Comparison of ENCODE assay signal across 18 cellular contexts in genomic region chr10:78964274-78964951, GRCh38.
DNase-seq lines count a peak whose midpoint lies in the region; ATAC-seq and TF ChIP-seq lines count a peak whose summit lies in the region.
"Had no signal": no experiment of that assay in that cellular context is flagged by ENCODE, and none has a peak within 500 bp of the region (broad histone marks: within the 10 kb centered on the region; RNA-seq: fewer than 3 reads in every experiment).

No MANE protein-coding gene starts in this region.

- H3K27ac Mint-ChIP-seq in MCF 10A (ENCODE audit: low read depth, unreplicated experiment) (peak overlapping the region; percentile 35), type B pancreatic cell (peak overlapping the region; percentile 42), T-cell (no peak overlapping the region)
- H3K27ac Mint-ChIP-seq: activated CD8-positive, alpha-beta T cell treated with anti-CD3 and anti-CD28 coated beads, Interleukin-2, amount 10 ng/mL, durations not matched to agents 7 days and 5 days; naive thymus-derived CD8-positive, alpha-beta T cell had no signal

- no peak overlapping the region for H3K23ac ChIP-seq in mesenchymal stem cell (ENCODE audit: low read length in 2 of 2)

- dilution Hi-C loops in mammary epithelial cell (cut with HindIII; ENCODE audit: low sequenced_read_pairs) = no loop called here

- H2AFZ ChIP-seq in mammary epithelial cell (ENCODE audit: low read depth, low read length) = no peak overlapping the region
- no peak overlapping the region for H2AFZ ChIP-seq in mesenchymal stem cell (ENCODE audit: low read depth, low read length)

- POLR2A ChIA-PET in MCF 10A (lab: Yijun Ruan, JAX) = interaction anchor here (0.8 to 1.6 kb wide), 4 partner anchors 9 to 106 kb away, joined by 3 to 8 read pairs (median 6); no protein-coding TSS in a partner anchor
- POLR2A ChIA-PET in T-cell (lab: Charles Lee) = no interaction called here

- no peaks in the 10 kb centered on the region for H4K20me1 ChIP-seq in mammary epithelial cell (ENCODE audit: insufficient read depth, low read length)

- H3K9ac ChIP-seq in mammary epithelial cell (ENCODE audit: insufficient read depth, low read length) = no peak overlapping the region
- H3K9ac ChIP-seq in mesenchymal stem cell (ENCODE audit: low read length) = no peak overlapping the region

- no peak overlapping the region for H3K4me2 ChIP-seq in mammary epithelial cell (ENCODE audit: insufficient read depth, low read depth, low read length)
- H3K4me2 ChIP-seq in mesenchymal stem cell (ENCODE audit: low read length, poor library complexity, severe bottlenecking) = peak overlapping the region; percentile 6

- peak overlapping the region; percentile 1 for H2AK5ac ChIP-seq in mesenchymal stem cell (ENCODE audit: low read length, severe bottlenecking)

- intact Hi-C loops in MCF 10A (cut with micrococcal nuclease) = no loop called here
- intact Hi-C loops in mammary epithelial cell (cut with micrococcal nuclease) = no loop called here
- intact Hi-C loops in breast epithelium (cut with DNase I; ENCODE audit: low total_unique reads) = no loop called here

- CTCF ChIA-PET in MCF 10A (lab: Yijun Ruan, JAX) (interaction anchor here (0.7 to 2.0 kb wide), 5 partner anchors 9 to 232 kb away, joined by 3 to 10 read pairs (median 4); no protein-coding TSS in a partner anchor), mammary epithelial cell (lab: Charles Lee; ENCODE audit: low non-redundant PET) (interaction anchor here (1.1 kb wide), 1 partner anchor 10 kb away, joined by 6 read pairs; no protein-coding TSS in a partner anchor), T-cell (lab: Charles Lee) (interaction anchor here in 1 of 2 donors (0.9 kb wide), 1 partner anchor 9 kb away, joined by 3 read pairs; no protein-coding TSS in a partner anchor)

- TF ChIP-seq POLR2A in breast epithelium (IDR thresholded peaks at IDR 0.05) = no peak

- peak overlapping the region; percentile 34 to 50 for H2BK12ac ChIP-seq in mesenchymal stem cell (ENCODE audit: low read length in 2 of 2)

- no peaks in the 10 kb centered on the region for H3K27me3 Mint-ChIP-seq in MCF 10A (ENCODE audit: insufficient read depth, unreplicated experiment)
- H3K27me3 Mint-ChIP-seq in type B pancreatic cell = peaks cover 6% of the 10 kb centered on the region
- H3K27me3 Mint-ChIP-seq in T-cell = peaks cover 0 to 2% of the 10 kb centered on the region in 2 donors
- H3K27me3 Mint-ChIP-seq: naive thymus-derived CD8-positive, alpha-beta T cell had no signal

- no peak overlapping the region for H2BK5ac ChIP-seq in mesenchymal stem cell (ENCODE audit: low read depth, low read length, poor library complexity, severe bottlenecking)

- in situ Hi-C loops in mammary epithelial cell (cut with MboI; ENCODE audit: low sequenced_read_pairs in 2 of 2) = no loop called here

- H3K9me3 Mint-ChIP-seq in MCF 10A (ENCODE audit: unreplicated experiment) (no peaks in the 10 kb centered on the region), type B pancreatic cell (no peaks in the 10 kb centered on the region), T-cell (no peaks in the 10 kb centered on the region)
- H3K9me3 Mint-ChIP-seq: naive thymus-derived CD8-positive, alpha-beta T cell had no signal

- H3K27ac ChIP-seq in mammary epithelial cell (ENCODE audit: insufficient read depth, low read depth, low read length) (no peak overlapping the region), breast epithelium (peak overlapping the region; percentile 57 to 78), mesenchymal stem cell (ENCODE audit: low read length, poor library complexity, severe bottlenecking) (peak overlapping the region; percentile 34)
- H3K27ac ChIP-seq: thoracic aorta had no signal

- peaks cover 2% of the 10 kb centered on the region for H3K79me1 ChIP-seq in mesenchymal stem cell (replicated peaks; ENCODE audit: low read length, poor library complexity, severe bottlenecking)

- H3K4ac ChIP-seq in mesenchymal stem cell (ENCODE audit: low read depth in 1 of 2, low read length in 2 of 2) = peak overlapping the region; percentile 2 to 15

- ATAC-seq in HG03378 (IDR thresholded peaks at IDR 0.05; ENCODE audit: unreplicated experiment) = no peak
- no peak for ATAC-seq in T-cell (replicated peaks in 1 of 4)
- ATAC-seq: activated CD8-positive, alpha-beta T cell treated with anti-CD3 and anti-CD28 coated beads, Interleukin-2, amount 10 ng/mL, durations not matched to agents 7 days and 5 days; naive thymus-derived CD8-positive, alpha-beta T cell had no signal

- 65% methylated on average over 5 of the region's 5 CpGs for WGBS in mammary epithelial cell (ENCODE audit: low coverage, missing lambda C conversion rate)
- 89% methylated on average over 5 of the region's 5 CpGs for WGBS in mesenchymal stem cell

- no peaks in the 10 kb centered on the region for H3K27me3 ChIP-seq in mammary epithelial cell (ENCODE audit: insufficient read depth, low read length)
- H3K27me3 ChIP-seq in breast epithelium = no peaks in the 10 kb centered on the region
- peaks cover 0 to 4% of the 10 kb centered on the region in 2 experiments for H3K27me3 ChIP-seq in mesenchymal stem cell (ENCODE audit: control insufficient read depth in 1 of 2, insufficient read depth in 1 of 2, low read length in 2 of 2)

- BruUV-seq in MCF 10A (replicated peaks; lab: Mats Ljungman, UMichigan) = no TSS peak
- no TSS peak for BruUV-seq in mammary epithelial cell (replicated peaks; lab: Mats Ljungman, UMichigan)

- TF ChIP-seq CTCF in MCF 10A (IDR thresholded peaks at IDR 0.05; ENCODE audit: unreplicated experiment) (no peak), mammary epithelial cell (conservative IDR thresholded peaks at IDR 0.05 in 1 of 2, IDR thresholded peaks at IDR 0.05 in 1 of 2; ENCODE audit: extremely low read depth in 1 of 2, insufficient read depth in 1 of 2, low read depth in 1 of 2, low read length in 2 of 2) (peak in 1 of 2 donors; percentile 16), breast epithelium (IDR thresholded peaks at IDR 0.05) (no peak), type B pancreatic cell (conservative IDR thresholded peaks at IDR 0.05) (no peak)

- H3K36me3 ChIP-seq in mammary epithelial cell (ENCODE audit: insufficient read depth, low read length) = no peaks in the 10 kb centered on the region
- H3K36me3 ChIP-seq in breast epithelium = no peaks in the 10 kb centered on the region
- H3K36me3 ChIP-seq in mesenchymal stem cell (ENCODE audit: control insufficient read depth in 1 of 2, insufficient read depth in 2 of 2, low read depth in 1 of 2, low read length in 2 of 2) = no peaks in the 10 kb centered on the region
- H3K36me3 ChIP-seq: thoracic aorta had no signal

- no peak overlapping the region for H2BK15ac ChIP-seq in mesenchymal stem cell (ENCODE audit: low read depth, poor library complexity, severe bottlenecking)

- DNase-seq in MCF 10A (ENCODE audit: unreplicated experiment) (no peak), mammary epithelial cell (no peak), breast epithelium (ENCODE audit: low spot score in 2 of 2) (no peak), mesenchymal stem cell (no peak), type B pancreatic cell (ENCODE audit: extremely low spot score, unreplicated experiment) (no peak), 8988T (no peak), T-cell (no peak)
- DNase-seq: activated CD8-positive, alpha-beta T cell treated with anti-CD3 and anti-CD28 coated beads, Interleukin-2, amount 10 ng/mL, durations not matched to agents 7 days and 5 days; activated effector memory CD4-positive, alpha-beta T cell treated with anti-CD3 and anti-CD28 coated beads, Interleukin-2, amount 50 U/mL, for 16 hours; DMS79; effector CD8-positive, alpha-beta T cell; KG1; naive thymus-derived CD8-positive, alpha-beta T cell; NCI-H1694; NCI-H748 treated with DMSO at 0.1 percent for 48 hours had no signal

- H4K91ac ChIP-seq in mesenchymal stem cell (ENCODE audit: low read length) = peak overlapping the region; percentile 74

- no peaks in the 10 kb centered on the region for H3K79me2 ChIP-seq in mammary epithelial cell (ENCODE audit: insufficient read depth, low read length)

- H2BK120ac ChIP-seq in mesenchymal stem cell (ENCODE audit: low read depth, low read length) = no peak overlapping the region

- H3K4me1 Mint-ChIP-seq in MCF 10A (ENCODE audit: insufficient read depth, unreplicated experiment) (peaks cover 21% of the 10 kb centered on the region), type B pancreatic cell (ENCODE audit: unreplicated experiment) (peaks cover 49% of the 10 kb centered on the region), T-cell (no peaks in the 10 kb centered on the region)
- H3K4me1 Mint-ChIP-seq: naive thymus-derived CD8-positive, alpha-beta T cell had no signal

- peaks cover 6% of the 10 kb centered on the region for H3K36me3 Mint-ChIP-seq in MCF 10A (ENCODE audit: insufficient read depth, unreplicated experiment)
- H3K36me3 Mint-ChIP-seq in type B pancreatic cell = no peaks in the 10 kb centered on the region
- no peaks in the 10 kb centered on the region for H3K36me3 Mint-ChIP-seq in T-cell
- H3K36me3 Mint-ChIP-seq: naive thymus-derived CD8-positive, alpha-beta T cell had no signal

- H3K4me3 ChIP-seq in mammary epithelial cell (replicated peaks in 1 of 3; ENCODE audit: insufficient read depth in 1 of 3, low read depth in 2 of 3, low read length in 3 of 3) (no peak overlapping the region), breast epithelium (no peak overlapping the region), mesenchymal stem cell (ENCODE audit: insufficient read depth in 1 of 2, low read depth in 1 of 2, low read length in 2 of 2) (no peak overlapping the region)
- H3K4me3 ChIP-seq: skin epidermis, thoracic aorta had no signal

- H3K4me1 ChIP-seq in mammary epithelial cell (ENCODE audit: insufficient read depth, low read length) (peaks cover 46% of the 10 kb centered on the region), breast epithelium (peaks cover 0 to 14% of the 10 kb centered on the region in 2 donors), mesenchymal stem cell (ENCODE audit: control insufficient read depth, insufficient read depth, low read depth, low read length) (peaks cover 66% of the 10 kb centered on the region)

- H3K4me3 Mint-ChIP-seq in MCF 10A (ENCODE audit: unreplicated experiment) (no peak overlapping the region), type B pancreatic cell (no peak overlapping the region), T-cell (no peak overlapping the region)
- H3K4me3 Mint-ChIP-seq: activated CD8-positive, alpha-beta T cell treated with anti-CD3 and anti-CD28 coated beads, Interleukin-2, amount 10 ng/mL, durations not matched to agents 7 days and 5 days; naive thymus-derived CD8-positive, alpha-beta T cell had no signal

- H3K9me3 ChIP-seq in mammary epithelial cell (replicated peaks; ENCODE audit: insufficient read depth, low read length) (no peaks in the 10 kb centered on the region), breast epithelium (no peaks in the 10 kb centered on the region), mesenchymal stem cell (ENCODE audit: control insufficient read depth, low read length) (no peaks in the 10 kb centered on the region)
- H3K9me3 ChIP-seq: thoracic aorta had no signal

- H4K8ac ChIP-seq in mesenchymal stem cell (ENCODE audit: low read length) = peak overlapping the region; percentile 88

- peak overlapping the region; percentile 26 to 44 for H3K18ac ChIP-seq in mesenchymal stem cell (ENCODE audit: low read depth in 1 of 2, low read length in 2 of 2)

- peak overlapping the region in 1 of 2 experiments; percentile 31 for H3K14ac ChIP-seq in mesenchymal stem cell (ENCODE audit: low read length in 2 of 2)

Comparison
In these comparisons a context has a peak if more than half of its experiments do, and no peak if none do; other contexts are left out.
1. H3K27ac Mint-ChIP-seq: peak in MCF 10A (single experiment) and type B pancreatic cell (single experiment); none in T-cell (0 of 2).